30 cellular contexts compared by ENCODE assay signal in the genomic region with DNA sequence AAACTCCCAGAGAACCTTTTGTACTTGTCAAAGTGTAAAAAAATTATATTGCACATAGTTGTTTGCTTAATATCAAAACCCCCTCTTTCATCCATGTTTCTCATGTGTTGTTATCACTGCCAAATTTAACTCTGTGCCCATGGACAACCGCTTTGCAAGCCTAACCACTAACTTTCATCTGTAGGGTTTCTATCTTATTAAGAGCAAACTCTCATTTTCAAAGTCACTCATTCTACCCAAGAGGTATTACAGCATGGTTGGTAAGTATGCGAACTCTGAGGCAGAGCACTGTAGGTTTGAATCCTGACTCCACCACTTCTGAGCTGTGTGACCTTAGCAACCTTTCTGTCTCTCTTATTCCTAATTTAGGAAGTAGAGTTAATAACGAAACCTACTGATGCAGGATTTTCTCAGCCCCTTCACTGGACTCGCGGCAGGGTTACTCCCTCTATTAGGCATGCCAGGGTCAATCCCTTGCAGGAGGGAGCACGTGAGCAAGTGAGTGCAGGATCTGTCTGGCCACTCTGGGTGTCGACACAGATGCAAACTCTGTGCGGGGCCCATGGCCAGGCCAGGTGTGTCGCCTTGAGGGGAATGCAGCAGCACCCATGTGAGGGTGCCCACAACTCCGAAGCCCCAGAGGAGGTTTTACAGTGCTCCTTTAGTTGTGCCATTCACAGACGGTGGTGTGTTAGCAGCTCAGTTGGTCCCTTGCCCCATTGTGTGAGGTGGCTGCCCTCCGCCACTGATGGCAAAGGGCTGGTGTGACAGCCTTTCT.
A peak's percentile ranks its signal among the peaks of the same experiment; 100 is the strongest.
DNase-seq lines count a peak whose midpoint lies in the region; ATAC-seq, FAIRE-seq and TF ChIP-seq lines count a peak whose summit lies in the region.
"Had no signal": no experiment of that assay in that cellular context is flagged by ENCODE, and none has a peak within 500 bp of the region (broad histone marks: within the 10 kb centered on the region; RNA-seq: fewer than 3 reads in every experiment).

No MANE protein-coding gene starts in this region.

- no peak overlapping the region for H3K27ac Mint-ChIP-seq in activated naive CD4-positive, alpha-beta T cell treated with anti-CD3 and anti-CD28 coated beads for 36 hours
- H3K27ac Mint-ChIP-seq: activated CD4-positive, alpha-beta T cell treated with anti-CD3 and anti-CD28 coated beads, Interleukin-2, amount 10 ng/mL, durations not matched to agents 24 days and 14 days; memory B cell; stimulated activated naive CD8-positive, alpha-beta T cell treated with anti-CD3 and anti-CD28 coated beads, Interleukin-15, Interleukin-2, amounts not matched to agents 100 ng/mL and 50 ng/mL, for 24 hours; T-helper 17 cell had no signal

- no peak for TF ChIP-seq CTCF in bronchial epithelial cell (IDR thresholded peaks at IDR 0.05; ENCODE audit: insufficient read depth, low read length, severe bottlenecking)

- intact Hi-C loops in head of caudate nucleus (cut with DNase I) = no loop called here
- intact Hi-C loops in activated naive CD4-positive, alpha-beta T cell treated with anti-CD3 and anti-CD28 coated beads for 36 hours (cut with micrococcal nuclease) = no loop called here

- POLR2A ChIA-PET in HEK293T (lab: Yijun Ruan, JAX) = no interaction called here

- FAIRE-seq in GM18507 (lab: Jason Lieb, UNC) (peak; percentile 36), bronchial epithelial cell (lab: Jason Lieb, UNC) (peak; percentile 28)
- FAIRE-seq: H54 had no signal

- peak; percentile 42 for ATAC-seq in GM21390 (IDR thresholded peaks at IDR 0.05; ENCODE audit: unreplicated experiment)
- ATAC-seq in HG02885 (IDR thresholded peaks at IDR 0.05; ENCODE audit: poor library complexity, unreplicated experiment) = peak; percentile 58
- ATAC-seq: esophagus mucosa, foreskin keratinocyte, left colon, T-helper 17 cell had no signal

- H3K9me3 Mint-ChIP-seq in activated naive CD4-positive, alpha-beta T cell treated with anti-CD3 and anti-CD28 coated beads for 36 hours = peaks cover 2% of the 10 kb centered on the region
- H3K9me3 Mint-ChIP-seq: activated CD4-positive, alpha-beta T cell treated with anti-CD3 and anti-CD28 coated beads, Interleukin-2, amount 10 ng/mL, durations not matched to agents 24 days and 14 days; memory B cell; stimulated activated naive CD8-positive, alpha-beta T cell treated with anti-CD3 and anti-CD28 coated beads, Interleukin-15, Interleukin-2, amounts not matched to agents 100 ng/mL and 50 ng/mL, for 24 hours had no signal

- H3K4me3 Mint-ChIP-seq in activated naive CD4-positive, alpha-beta T cell treated with anti-CD3 and anti-CD28 coated beads for 36 hours = no peak overlapping the region
- H3K4me3 Mint-ChIP-seq: activated CD4-positive, alpha-beta T cell treated with anti-CD3 and anti-CD28 coated beads, Interleukin-2, amount 10 ng/mL, durations not matched to agents 24 days and 14 days; memory B cell; stimulated activated naive CD8-positive, alpha-beta T cell treated with anti-CD3 and anti-CD28 coated beads, Interleukin-15, Interleukin-2, amounts not matched to agents 100 ng/mL and 50 ng/mL, for 24 hours; T-helper 17 cell had no signal

- H3K4me1 Mint-ChIP-seq in activated naive CD4-positive, alpha-beta T cell treated with anti-CD3 and anti-CD28 coated beads for 36 hours (ENCODE audit: low read depth) = no peaks in the 10 kb centered on the region
- H3K4me1 Mint-ChIP-seq: activated CD4-positive, alpha-beta T cell treated with anti-CD3 and anti-CD28 coated beads, Interleukin-2, amount 10 ng/mL, durations not matched to agents 24 days and 14 days; T-helper 17 cell had no signal

- no peaks in the 10 kb centered on the region for H3K36me3 Mint-ChIP-seq in activated naive CD4-positive, alpha-beta T cell treated with anti-CD3 and anti-CD28 coated beads for 36 hours (ENCODE audit: low read depth)
- H3K36me3 Mint-ChIP-seq: memory B cell had no signal

- no peaks in the 10 kb centered on the region for H3K27me3 ChIP-seq in bronchial epithelial cell (ENCODE audit: control insufficient read depth, insufficient read depth, low read length)
- H3K27me3 ChIP-seq: BLaER1, breast epithelium, colonic mucosa, sigmoid colon, vagina had no signal

- no peak for DNase-seq in GM18507 (ENCODE audit: extremely low spot score, insufficient read length, low read depth)
- no peak for DNase-seq in bronchial epithelial cell (ENCODE audit: low read depth)
- no peak for DNase-seq in HEK293T (ENCODE audit: extremely low spot score)
- no peak for DNase-seq in head of caudate nucleus
- DNase-seq in activated naive CD4-positive, alpha-beta T cell treated with anti-CD3 and anti-CD28 coated beads for 36 hours = no peak
- DNase-seq in DMS153 (lab: John Stamatoyannopoulos, UW) = no peak
- DNase-seq: activated CD4-positive, alpha-beta T cell treated with anti-CD3 and anti-CD28 coated beads, Interleukin-2, amount 10 ng/mL, durations not matched to agents 24 days and 14 days; activated naive CD4-positive, alpha-beta T cell treated with Interleukin-2 at 50 U/mL for 16 hours; activated T-cell treated with anti-CD3 and anti-CD28 coated beads, Interleukin-2, amount 50 U/mL, for 48 hours; amygdala; colonic mucosa; DMS79; foreskin keratinocyte; GF-D8; left colon; NCI-H2029; NCI-H2227 treated with DMSO at 0.1 percent for 48 hours; NCI-H774; sigmoid colon; SK-N-SH; T-helper 17 cell had no signal

- CTCF ChIA-PET in HEK293T (lab: Yijun Ruan, JAX) = no interaction called here
- CTCF ChIA-PET in activated naive CD4-positive, alpha-beta T cell treated with anti-CD3 and anti-CD28 coated beads for 36 hours (lab: Charles Lee) = interaction anchor here (1.3 kb wide), 1 partner anchor 18 kb away, joined by 3 read pairs; no protein-coding TSS in a partner anchor

- no peaks in the 10 kb centered on the region for H3K36me3 ChIP-seq in bronchial epithelial cell (ENCODE audit: control insufficient read depth, insufficient read depth, low read length)
- H3K36me3 ChIP-seq: BLaER1, breast epithelium, colonic mucosa, sigmoid colon, vagina had no signal

- no peak overlapping the region for H3K4me3 ChIP-seq in bronchial epithelial cell (ENCODE audit: low read depth, low read length)
- H3K4me3 ChIP-seq: BLaER1, breast epithelium, colonic mucosa, sigmoid colon, vagina had no signal

- H3K27me3 Mint-ChIP-seq in activated naive CD4-positive, alpha-beta T cell treated with anti-CD3 and anti-CD28 coated beads for 36 hours (ENCODE audit: low read depth) = no peaks in the 10 kb centered on the region
- H3K27me3 Mint-ChIP-seq: activated CD4-positive, alpha-beta T cell treated with anti-CD3 and anti-CD28 coated beads, Interleukin-2, amount 10 ng/mL, durations not matched to agents 24 days and 14 days; memory B cell; stimulated activated naive CD8-positive, alpha-beta T cell treated with anti-CD3 and anti-CD28 coated beads, Interleukin-15, Interleukin-2, amounts not matched to agents 100 ng/mL and 50 ng/mL, for 24 hours; T-helper 17 cell had no signal

TF ChIP-seq in HEK293T, 16 proteins besides CTCF, POLR2A, EP300 and RAD21:
- no peak for TF ChIP-seq BHLHE40 (IDR thresholded peaks at IDR 0.05; ENCODE audit: borderline replicate concordance)
- no peak for TF ChIP-seq ELF4 (IDR thresholded peaks at IDR 0.05)
- TF ChIP-seq HDGF (IDR thresholded peaks at IDR 0.05; ENCODE audit: borderline replicate concordance) = no peak
- no peak for TF ChIP-seq FOXA1 (IDR thresholded peaks at IDR 0.05)
- no peak for TF ChIP-seq CTBP1 (IDR thresholded peaks at IDR 0.05; ENCODE audit: borderline replicate concordance)
- TF ChIP-seq, protein P1, sequence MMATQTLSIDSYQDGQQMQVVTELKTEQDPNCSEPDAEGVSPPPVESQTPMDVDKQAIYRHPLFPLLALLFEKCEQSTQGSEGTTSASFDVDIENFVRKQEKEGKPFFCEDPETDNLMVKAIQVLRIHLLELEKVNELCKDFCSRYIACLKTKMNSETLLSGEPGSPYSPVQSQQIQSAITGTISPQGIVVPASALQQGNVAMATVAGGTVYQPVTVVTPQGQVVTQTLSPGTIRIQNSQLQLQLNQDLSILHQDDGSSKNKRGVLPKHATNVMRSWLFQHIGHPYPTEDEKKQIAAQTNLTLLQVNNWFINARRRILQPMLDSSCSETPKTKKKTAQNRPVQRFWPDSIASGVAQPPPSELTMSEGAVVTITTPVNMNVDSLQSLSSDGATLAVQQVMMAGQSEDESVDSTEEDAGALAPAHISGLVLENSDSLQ (IDR thresholded peaks at IDR 0.05) = no peak
- TF ChIP-seq NFRKB (IDR thresholded peaks at IDR 0.05) = no peak
- no peak for TF ChIP-seq SUZ12 (IDR thresholded peaks at IDR 0.05)
- TF ChIP-seq FOXM1 (IDR thresholded peaks at IDR 0.05; ENCODE audit: borderline replicate concordance) = no peak
- no peak for TF ChIP-seq SP1 (IDR thresholded peaks at IDR 0.05)
